ENCODE assay signal across 25 cellular contexts in genomic region chr4:4941741-4942140, GRCh38.
DNase-seq lines count a peak whose midpoint lies in the region; ATAC-seq and TF ChIP-seq lines count a peak whose summit lies in the region.
"Had no signal": no experiment of that assay in that cellular context is flagged by ENCODE, and none has a peak within 500 bp of the region (broad histone marks: within the 10 kb centered on the region; RNA-seq: fewer than 3 reads in every experiment).

No MANE protein-coding gene starts in this region.

- TF ChIP-seq CTCF in MCF 10A (IDR thresholded peaks at IDR 0.05; ENCODE audit: unreplicated experiment) (no peak), breast epithelium (IDR thresholded peaks at IDR 0.05) (no peak)

- POLR2A ChIA-PET in MCF 10A (lab: Yijun Ruan, JAX), result interaction anchor here (0.6 kb wide), 2 partner anchors 20 to 484 kb away, joined by 3 read pairs; no protein-coding TSS in a partner anchor
- POLR2A ChIA-PET in naive thymus-derived CD8-positive, alpha-beta T cell (lab: Charles Lee), result interaction anchor here (0.8 kb wide), 1 partner anchor 367 kb away, joined by 3 read pairs; no protein-coding TSS in a partner anchor

- CTCF ChIA-PET in MCF 10A (lab: Yijun Ruan, JAX), result interaction anchor here (0.6 to 1.3 kb wide), 3 partner anchors 423 to 598 kb away, joined by 3 read pairs; no protein-coding TSS in a partner anchor

- H3K9me3 ChIP-seq in breast epithelium, result no peaks in the 10 kb centered on the region

- no peak for TF ChIP-seq POLR2A in breast epithelium (IDR thresholded peaks at IDR 0.05)

- H3K27me3 Mint-ChIP-seq in MCF 10A (ENCODE audit: insufficient read depth, unreplicated experiment), result peaks cover 12% of the 10 kb centered on the region
- H3K27me3 Mint-ChIP-seq in naive thymus-derived CD8-positive, alpha-beta T cell, result peaks cover 0 to 9% (median 0%) of the 10 kb centered on the region in 5 donors

- H3K27ac ChIP-seq in breast epithelium, result no peak overlapping the region
- H3K27ac ChIP-seq: 22Rv1, HL-60 had no signal

- no peaks in the 10 kb centered on the region for H3K36me3 Mint-ChIP-seq in MCF 10A (ENCODE audit: insufficient read depth, unreplicated experiment)
- peaks cover 0 to 2% (median 0%) of the 10 kb centered on the region in 3 donors for H3K36me3 Mint-ChIP-seq in naive thymus-derived CD8-positive, alpha-beta T cell

- no TSS peak for BruUV-seq in MCF 10A (replicated peaks; lab: Mats Ljungman, UMichigan)

- H3K4me3 ChIP-seq in breast epithelium, result no peak overlapping the region
- H3K4me3 ChIP-seq: GM23338 had no signal

- no peaks in the 10 kb centered on the region for H3K36me3 ChIP-seq in breast epithelium

- no peaks in the 10 kb centered on the region for H3K9me3 Mint-ChIP-seq in MCF 10A (ENCODE audit: unreplicated experiment)
- peaks cover 0 to 7% (median 0%) of the 10 kb centered on the region in 9 donors for H3K9me3 Mint-ChIP-seq in naive thymus-derived CD8-positive, alpha-beta T cell

- peak; percentile 8 for DNase-seq in MCF 10A (ENCODE audit: unreplicated experiment)
- DNase-seq in breast epithelium (ENCODE audit: low spot score in 2 of 2), result no peak
- DNase-seq in ecto neural progenitor cell (ENCODE audit: low spot score), result peak; percentile 13
- DNase-seq in naive thymus-derived CD8-positive, alpha-beta T cell, result no peak
- DNase-seq in ACHN, result no peak
- no peak for DNase-seq in NCI-H146 (lab: John Stamatoyannopoulos, UW)
- no peak for DNase-seq in ureter (ENCODE audit: low spot score)
- DNase-seq: AML-193, COR-L47, DMS 273 treated with DMSO at 0.1 percent for 48 hours, HCEC 1CT, KBM-7, NCI-H1092, NCI-H1436, NCI-H2029, NCI-H226, NCI-H510A treated with DMSO at 0.1 percent for 48 hours, NCI-H774, RPMI8226, SHP77, SW 1271 had no signal

- H3K27me3 ChIP-seq in breast epithelium, result peaks cover 0 to 4% of the 10 kb centered on the region in 2 donors

- no peak overlapping the region for H3K4me3 Mint-ChIP-seq in MCF 10A (ENCODE audit: unreplicated experiment)
- no peak overlapping the region for H3K4me3 Mint-ChIP-seq in naive thymus-derived CD8-positive, alpha-beta T cell
- H3K4me3 Mint-ChIP-seq: GM23338 had no signal

- ATAC-seq in naive thymus-derived CD8-positive, alpha-beta T cell, result no peak
- no peak for ATAC-seq in GM18511 (IDR thresholded peaks at IDR 0.05; ENCODE audit: unreplicated experiment)
- ATAC-seq: GM23338 had no signal

- no peak overlapping the region for H3K27ac Mint-ChIP-seq in MCF 10A (ENCODE audit: low read depth, unreplicated experiment)
- peak overlapping the region in 6 of 10 donors; percentile 6 to 95 (median 72) for H3K27ac Mint-ChIP-seq in naive thymus-derived CD8-positive, alpha-beta T cell
- H3K27ac Mint-ChIP-seq: GM23338 had no signal

- no peaks in the 10 kb centered on the region for H3K4me1 ChIP-seq in breast epithelium

- in situ Hi-C loops in ACHN (cut with HindIII; ENCODE audit: low pct_ligation_motif_present, low pct_unique_long_range_greater_than_20kb, low sequenced_read_pairs), result no loop called here

- intact Hi-C loops in MCF 10A (cut with micrococcal nuclease) (no loop called here), breast epithelium (cut with DNase I; ENCODE audit: low total_unique reads) (loop anchor here (5.0 kb wide), 1 partner anchor 1606 kb away; no protein-coding TSS in a partner anchor)

- peaks cover 8% of the 10 kb centered on the region for H3K4me1 Mint-ChIP-seq in MCF 10A (ENCODE audit: insufficient read depth, unreplicated experiment)
- H3K4me1 Mint-ChIP-seq in naive thymus-derived CD8-positive, alpha-beta T cell, result peaks cover 10 to 46% (median 23%) of the 10 kb centered on the region in 4 donors
- H3K4me1 Mint-ChIP-seq: GM23338 had no signal

Comparison
In these comparisons a context has a peak if more than half of its experiments do, and no peak if none do; other contexts are left out.
1. DNase-seq: peak in MCF 10A (single experiment) and ecto neural progenitor cell (single experiment); none in breast epithelium (0 of 2), naive thymus-derived CD8-positive, alpha-beta T cell (0 of 10), ACHN (single experiment), NCI-H146 (single experiment) and ureter (single experiment).